Comparison of ENCODE assay signal across 33 cellular contexts in genomic region chr3:151152626-151153025, GRCh38. TPM values are rescaled to one million over a fixed set of nuclear protein-coding genes. Genes with fewer than 3 reads are reported as not detected.
"Had no signal": no experiment of that assay in that cellular context is flagged by ENCODE, and none has a peak within 500 bp of the region (broad histone marks: within the 10 kb centered on the region; RNA-seq: fewer than 3 reads in every experiment).

No MANE protein-coding gene starts in this region.

- H3K36me3 ChIP-seq: adrenal gland, esophagus muscularis mucosa, gastrocnemius medialis had no signal

- H3K27ac ChIP-seq: adrenal gland, body of pancreas, esophagus muscularis mucosa, foreskin keratinocyte, gastrocnemius medialis had no signal

- H3K4me3 ChIP-seq: adrenal gland, body of pancreas, esophagus muscularis mucosa, gastrocnemius medialis had no signal

- H3K4me1 Mint-ChIP-seq: activated CD4-positive, alpha-beta T cell treated with anti-CD3 and anti-CD28 coated beads for 36 hours; activated CD4-positive, alpha-beta T cell treated with anti-CD3 and anti-CD28 coated beads, Interleukin-2, amount 10 ng/mL, durations not matched to agents 24 days and 14 days; activated naive CD4-positive, alpha-beta T cell treated with anti-CD3 and anti-CD28 coated beads, Interleukin-2, amount 50 U/mL, for 24 hours had no signal

- ATAC-seq: activated CD4-positive, alpha-beta T cell treated with anti-CD3 and anti-CD28 coated beads for 36 hours; activated CD8-positive, alpha-beta memory T cell treated with anti-CD3 and anti-CD28 coated beads, Interleukin-2, amount 10 ng/mL, durations not matched to agents 7 days and 5 days; activated CD8-positive, alpha-beta T cell treated with anti-CD3 and anti-CD28 coated beads, Interleukin-2, amount 10 ng/mL, durations not matched to agents 7 days and 5 days; activated naive CD8-positive, alpha-beta T cell treated with anti-CD3 and anti-CD28 coated beads, Interleukin-2, amount 50 U/mL, for 24 hours; body of pancreas; effector memory CD8-positive, alpha-beta T cell; foreskin keratinocyte; gastrocnemius medialis had no signal

- H3K27me3 ChIP-seq: adrenal gland, body of pancreas, esophagus muscularis mucosa, gastrocnemius medialis had no signal

- FAIRE-seq: colon had no signal

- H3K9me3 Mint-ChIP-seq: activated CD4-positive, alpha-beta memory T cell treated with anti-CD3 and anti-CD28 coated beads for 36 hours; activated CD4-positive, alpha-beta T cell treated with anti-CD3 and anti-CD28 coated beads, Interleukin-2, amount 10 ng/mL, durations not matched to agents 24 days and 14 days; activated naive CD4-positive, alpha-beta T cell treated with anti-CD3 and anti-CD28 coated beads for 36 hours; activated naive CD4-positive, alpha-beta T cell treated with anti-CD3 and anti-CD28 coated beads, Interleukin-2, amount 50 U/mL, for 24 hours; activated naive CD8-positive, alpha-beta T cell treated with anti-CD3 and anti-CD28 coated beads for 36 hours; activated naive CD8-positive, alpha-beta T cell treated with anti-CD3 and anti-CD28 coated beads, Interleukin-2, amount 50 U/mL, for 24 hours; activated T-helper 1 cell treated with anti-CD3 and anti-CD28 coated beads, Interleukin-12 subunit alpha, Interleukin-12 subunit beta, Interleukin-2, Interleukin-4 antibody, amounts not matched to agents 30 ng/mL and 10 ng/mL and 1 ng/mL, durations not matched to agents 14 hours and 24 hours and 36 hours; activated T-helper 2 cell treated with anti-CD3 and anti-CD28 coated beads, Interferon-gamma antibody, Interleukin-2, Interleukin-4, amounts not matched to agents 10 μg/mL and 5 μg/mL and 100 μg/mL, durations not matched to agents 14 hours and 24 hours and 36 hours; effector memory CD8-positive, alpha-beta T cell had no signal

- H3K27ac Mint-ChIP-seq: activated CD4-positive, alpha-beta memory T cell treated with anti-CD3 and anti-CD28 coated beads for 36 hours; activated CD4-positive, alpha-beta T cell treated with anti-CD3 and anti-CD28 coated beads for 36 hours; activated CD4-positive, alpha-beta T cell treated with anti-CD3 and anti-CD28 coated beads, Interleukin-2, amount 10 ng/mL, durations not matched to agents 24 days and 14 days; activated CD8-positive, alpha-beta memory T cell treated with anti-CD3 and anti-CD28 coated beads, Interleukin-2, amount 10 ng/mL, durations not matched to agents 7 days and 5 days; activated CD8-positive, alpha-beta T cell treated with anti-CD3 and anti-CD28 coated beads, Interleukin-2, amount 10 ng/mL, durations not matched to agents 7 days and 5 days; activated naive CD4-positive, alpha-beta T cell treated with anti-CD3 and anti-CD28 coated beads for 36 hours; activated naive CD4-positive, alpha-beta T cell treated with anti-CD3 and anti-CD28 coated beads, Interleukin-2, amount 50 U/mL, for 24 hours; activated naive CD8-positive, alpha-beta T cell treated with anti-CD3 and anti-CD28 coated beads for 36 hours; activated naive CD8-positive, alpha-beta T cell treated with anti-CD3 and anti-CD28 coated beads, Interleukin-2, amount 50 U/mL, for 24 hours; activated T-helper 1 cell treated with anti-CD3 and anti-CD28 coated beads, Interleukin-12 subunit alpha, Interleukin-12 subunit beta, Interleukin-2, Interleukin-4 antibody, amounts not matched to agents 30 ng/mL and 10 ng/mL and 1 ng/mL, durations not matched to agents 14 hours and 24 hours and 36 hours; activated T-helper 2 cell treated with anti-CD3 and anti-CD28 coated beads, Interferon-gamma antibody, Interleukin-2, Interleukin-4, amounts not matched to agents 10 μg/mL and 5 μg/mL and 100 μg/mL, durations not matched to agents 14 hours and 24 hours and 36 hours; effector memory CD8-positive, alpha-beta T cell had no signal

- H3K9me3 ChIP-seq: adrenal gland, body of pancreas, esophagus muscularis mucosa, gastrocnemius medialis had no signal

- H3K36me3 Mint-ChIP-seq: activated CD4-positive, alpha-beta memory T cell treated with anti-CD3 and anti-CD28 coated beads for 36 hours; activated CD8-positive, alpha-beta memory T cell treated with anti-CD3 and anti-CD28 coated beads, Interleukin-2, amount 10 ng/mL, durations not matched to agents 7 days and 5 days; activated naive CD4-positive, alpha-beta T cell treated with anti-CD3 and anti-CD28 coated beads, Interleukin-2, amount 50 U/mL, for 24 hours; activated naive CD8-positive, alpha-beta T cell treated with anti-CD3 and anti-CD28 coated beads for 36 hours had no signal

- DNase-seq: activated CD4-positive, alpha-beta memory T cell treated with anti-CD3 and anti-CD28 coated beads for 36 hours; activated CD4-positive, alpha-beta T cell treated with anti-CD3 and anti-CD28 coated beads for 36 hours; activated CD4-positive, alpha-beta T cell treated with anti-CD3 and anti-CD28 coated beads, Interleukin-2, amount 10 ng/mL, durations not matched to agents 24 days and 14 days; activated CD4-positive, CD25-positive, alpha-beta regulatory T cell; activated CD4-positive, CD25-positive, alpha-beta regulatory T cell treated with anti-CD3 and anti-CD28 coated beads, Interleukin-2, amount 50 U/mL, for 72 hours; activated CD8-positive, alpha-beta memory T cell treated with anti-CD3 and anti-CD28 coated beads, Interleukin-2, amount 10 ng/mL, durations not matched to agents 7 days and 5 days; activated CD8-positive, alpha-beta memory T cell treated with anti-CD3 and anti-CD28 coated beads, Interleukin-2, amount 50 U/mL, for 4 hours; activated CD8-positive, alpha-beta T cell treated with anti-CD3 and anti-CD28 coated beads, Interleukin-2, amount 10 ng/mL, durations not matched to agents 7 days and 5 days; activated effector memory CD4-positive, alpha-beta T cell treated with anti-CD3 and anti-CD28 coated beads, Interleukin-2, amount 50 U/mL, for 16 hours; activated naive CD4-positive, alpha-beta T cell treated with anti-CD3 and anti-CD28 coated beads for 36 hours; activated naive CD8-positive, alpha-beta T cell treated with anti-CD3 and anti-CD28 coated beads for 36 hours; activated naive CD8-positive, alpha-beta T cell treated with anti-CD3 and anti-CD28 coated beads, Interleukin-2, amount 50 U/mL, for 24 hours; activated T-cell treated with anti-CD3 and anti-CD28 coated beads, Interleukin-2, amount 50 U/mL, for 1 hour; activated T-cell treated with anti-CD3 and anti-CD28 coated beads, Interleukin-2, amount 50 U/mL, for 48 hours; adrenal gland; amygdala; aorta; body of pancreas; caudate nucleus; cortex of kidney; dermis blood vessel endothelial cell; effector CD4-positive, alpha-beta T cell; effector memory CD8-positive, alpha-beta T cell; erythroblast; foreskin keratinocyte; gastrocnemius medialis; T-helper 2 cell had no signal

- H3K4me1 ChIP-seq: adrenal gland, body of pancreas, esophagus muscularis mucosa, foreskin keratinocyte, gastrocnemius medialis had no signal

- H3K4me3 Mint-ChIP-seq: activated CD4-positive, alpha-beta memory T cell treated with anti-CD3 and anti-CD28 coated beads for 36 hours; activated CD4-positive, alpha-beta T cell treated with anti-CD3 and anti-CD28 coated beads for 36 hours; activated CD4-positive, alpha-beta T cell treated with anti-CD3 and anti-CD28 coated beads, Interleukin-2, amount 10 ng/mL, durations not matched to agents 24 days and 14 days; activated CD8-positive, alpha-beta memory T cell treated with anti-CD3 and anti-CD28 coated beads, Interleukin-2, amount 10 ng/mL, durations not matched to agents 7 days and 5 days; activated CD8-positive, alpha-beta T cell treated with anti-CD3 and anti-CD28 coated beads, Interleukin-2, amount 10 ng/mL, durations not matched to agents 7 days and 5 days; activated naive CD4-positive, alpha-beta T cell treated with anti-CD3 and anti-CD28 coated beads for 36 hours; activated naive CD4-positive, alpha-beta T cell treated with anti-CD3 and anti-CD28 coated beads, Interleukin-2, amount 50 U/mL, for 24 hours; activated naive CD8-positive, alpha-beta T cell treated with anti-CD3 and anti-CD28 coated beads for 36 hours; activated naive CD8-positive, alpha-beta T cell treated with anti-CD3 and anti-CD28 coated beads, Interleukin-2, amount 50 U/mL, for 24 hours; activated T-helper 1 cell treated with anti-CD3 and anti-CD28 coated beads, Interleukin-12 subunit alpha, Interleukin-12 subunit beta, Interleukin-2, Interleukin-4 antibody, amounts not matched to agents 30 ng/mL and 10 ng/mL and 1 ng/mL, durations not matched to agents 14 hours and 24 hours and 36 hours; effector memory CD8-positive, alpha-beta T cell had no signal

- H3K27me3 Mint-ChIP-seq: activated CD4-positive, alpha-beta memory T cell treated with anti-CD3 and anti-CD28 coated beads for 36 hours; activated naive CD4-positive, alpha-beta T cell treated with anti-CD3 and anti-CD28 coated beads, Interleukin-2, amount 50 U/mL, for 24 hours; activated naive CD8-positive, alpha-beta T cell treated with anti-CD3 and anti-CD28 coated beads for 36 hours had no signal

RNA-seq across cellular contexts. Expression of gene GPR171, which starts 50.4 kb away (rescaled TPM):
- total RNA-seq: chondrocyte, dermis blood vessel endothelial cell, foreskin keratinocyte had no signal
- polyA plus RNA-seq: foreskin keratinocyte had no signal
